ENCODE assay signal across 11 cellular contexts in genomic region chr17:2405247-2405926, GRCh38. TPM values are rescaled to one million over a fixed set of nuclear protein-coding genes. Genes with fewer than 3 reads are reported as not detected.
DNase-seq lines count a peak whose midpoint lies in the region; ATAC-seq and TF ChIP-seq lines count a peak whose summit lies in the region.
"Had no signal": no experiment of that assay in that cellular context is flagged by ENCODE, and none has a peak within 500 bp of the region (broad histone marks: within the 10 kb centered on the region; RNA-seq: fewer than 3 reads in every experiment).

No MANE protein-coding gene starts in this region.

- H3K9me3 ChIP-seq in skeletal muscle satellite cell (replicated peaks; ENCODE audit: low read length), result no peaks in the 10 kb centered on the region

- no peak for ATAC-seq in HG03342 (IDR thresholded peaks at IDR 0.05; ENCODE audit: unreplicated experiment)
- ATAC-seq: GM12878 had no signal

- DNase-seq in GM03348 (ENCODE audit: low spot score) (peak; percentile 72), SK-MEL-5 (ENCODE audit: low read depth, low spot score) (peak; percentile 43), fibroblast of mammary gland (ENCODE audit: low read depth) (peak; percentile 97), NCI-H774 (lab: John Stamatoyannopoulos, UW) (no peak), Ammon's horn (ENCODE audit: low spot score) (no peak), NCI-H2171 (lab: John Stamatoyannopoulos, UW) (no peak)
- DNase-seq: hippocampal formation, NCI-H345 had no signal

- H3K4me1 ChIP-seq in skeletal muscle satellite cell (ENCODE audit: control insufficient read depth, insufficient read depth, low read length), result peaks cover 56% of the 10 kb centered on the region

- TF ChIP-seq CTCF in fibroblast of mammary gland (conservative IDR thresholded peaks at IDR 0.05; ENCODE audit: control insufficient read depth, insufficient read depth, low read depth, low read length), result no peak

- H3K9ac ChIP-seq in skeletal muscle satellite cell (ENCODE audit: low read depth, low read length), result peak overlapping the region; percentile 84

- in situ Hi-C loops in SK-MEL-5 (cut with HindIII; ENCODE audit: low pct_unique_long_range_greater_than_20kb, low sequenced_read_pairs), result no loop called here

- H3K27me3 ChIP-seq in skeletal muscle satellite cell (ENCODE audit: control insufficient read depth, insufficient read depth, low read length), result no peaks in the 10 kb centered on the region

- H3K36me3 ChIP-seq in skeletal muscle satellite cell (ENCODE audit: insufficient read depth, low read length), result no peaks in the 10 kb centered on the region

- peak overlapping the region; percentile 69 for H3K4me2 ChIP-seq in skeletal muscle satellite cell (ENCODE audit: low read length)

- H3K4me3 ChIP-seq in fibroblast of mammary gland (ENCODE audit: control insufficient read depth, low read depth, low read length) (no peak overlapping the region), skeletal muscle satellite cell (ENCODE audit: low read length) (peak overlapping the region; percentile 41)
- H3K4me3 ChIP-seq: GM12878 had no signal

RNA-seq across cellular contexts. Expression of gene MNT, which starts 4.5 kb away (rescaled TPM):
- 8.8 and 10.5 TPM in 2 replicates for total RNA-seq in SK-MEL-5 (2014; rRNA removed; shearing (Covaris generic))
- 25.5 and 29.9 TPM in 2 replicates for polyA plus RNA-seq in SK-MEL-5 (2015; cell fraction: cytosol; rRNA removed)
- polyA plus RNA-seq in SK-MEL-5 (2015; cell fraction: nucleus; rRNA removed), result 35.0 and 49.2 TPM in 2 replicates
- total RNA-seq in skeletal muscle satellite cell (2012; rRNA removed), result 6.1 and 7.6 TPM in 2 replicates

Comparison
In these comparisons a context has a peak if more than half of its experiments do, and no peak if none do; other contexts are left out.
1. DNase-seq: peak in GM03348 (single experiment), SK-MEL-5 (single experiment) and fibroblast of mammary gland (single experiment); none in NCI-H774 (single experiment), Ammon's horn (single experiment) and NCI-H2171 (single experiment).